Comparison of ENCODE assay signal across 8 cellular contexts in the genomic region with DNA sequence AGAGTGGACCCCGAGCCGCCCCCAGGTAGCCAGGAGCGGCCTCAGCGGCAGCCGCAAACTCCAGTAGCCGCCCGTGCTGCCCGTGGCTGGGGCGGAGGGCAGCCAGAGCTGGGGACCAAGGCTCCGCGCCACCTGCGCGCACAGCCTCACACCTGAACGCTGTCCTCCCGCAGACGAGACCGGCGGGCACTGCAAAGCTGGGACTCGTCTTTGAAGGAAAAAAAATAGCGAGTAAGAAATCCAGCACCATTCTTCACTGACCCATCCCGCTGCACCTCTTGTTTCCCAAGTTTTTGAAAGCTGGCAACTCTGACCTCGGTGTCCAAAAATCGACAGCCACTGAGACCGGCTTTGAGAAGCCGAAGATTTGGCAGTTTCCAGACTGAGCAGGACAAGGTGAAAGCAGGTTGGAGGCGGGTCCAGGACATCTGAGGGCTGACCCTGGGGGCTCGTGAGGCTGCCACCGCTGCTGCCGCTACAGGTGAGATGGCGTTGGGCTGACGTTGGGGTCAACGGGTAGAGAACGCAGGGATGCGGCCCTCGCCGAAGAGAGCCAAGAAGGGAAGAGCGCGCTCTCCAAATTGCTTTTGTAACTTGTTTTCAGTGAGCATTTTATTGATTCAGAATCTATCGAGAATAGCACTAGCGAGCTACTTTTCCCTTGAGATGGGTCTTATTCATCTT. TPM values are rescaled to one million over a fixed set of nuclear protein-coding genes. Genes with fewer than 3 reads are reported as not detected.
A peak's percentile ranks its signal among the peaks of the same experiment; 100 is the strongest.
DNase-seq lines count a peak whose midpoint lies in the region; ATAC-seq and TF ChIP-seq lines count a peak whose summit lies in the region.

No MANE protein-coding gene starts in this region.

- WGBS in smooth muscle cell (ENCODE audit: low lambda C conversion rate) = 5% methylated on average over 40 of the region's 40 CpGs

- H3K4me1 ChIP-seq in CD4-positive, alpha-beta memory T cell (ENCODE audit: insufficient read depth, low read length) = peaks cover 46% of the 10 kb centered on the region
- H3K4me1 ChIP-seq in HUES6 (ENCODE audit: control insufficient read depth, insufficient read depth, low read length) = peaks cover 18% of the 10 kb centered on the region
- peaks cover 18% of the 10 kb centered on the region for H3K4me1 ChIP-seq in smooth muscle cell (ENCODE audit: low read depth)

- H3K36me3 ChIP-seq in CD4-positive, alpha-beta memory T cell (ENCODE audit: insufficient read depth, low read length) = no peaks in the 10 kb centered on the region
- no peaks in the 10 kb centered on the region for H3K36me3 ChIP-seq in HUES6 (ENCODE audit: control insufficient read depth, insufficient read depth, low read length)
- H3K36me3 ChIP-seq in smooth muscle cell (ENCODE audit: low read depth) = no peaks in the 10 kb centered on the region

- no peaks in the 10 kb centered on the region for H3K79me2 ChIP-seq in smooth muscle cell (ENCODE audit: low read depth)

- H3K4me3 ChIP-seq in CD4-positive, alpha-beta memory T cell (ENCODE audit: low read length in 2 of 2) = peak overlapping the region; percentile 92 to 95
- H3K4me3 ChIP-seq in HUES6 (ENCODE audit: low read depth, low read length) (peak overlapping the region; percentile 79), iPS-11a (ENCODE audit: low read depth, low read length) (peak overlapping the region; percentile 54), smooth muscle cell (peak overlapping the region; percentile 89)

- H3K9me3 ChIP-seq in CD4-positive, alpha-beta memory T cell (ENCODE audit: control insufficient read depth in 1 of 2, low read length in 2 of 2) = no peaks in the 10 kb centered on the region
- H3K9me3 ChIP-seq in HUES6 (ENCODE audit: control insufficient read depth, insufficient read depth, low read depth, low read length) (no peaks in the 10 kb centered on the region), smooth muscle cell (replicated peaks; ENCODE audit: low read depth) (no peaks in the 10 kb centered on the region)

- H3K9me3 Mint-ChIP-seq in CD4-positive, alpha-beta memory T cell = peaks cover 0 to 9% (median 1%) of the 10 kb centered on the region in 8 donors
- H3K9me3 Mint-ChIP-seq in activated naive CD4-positive, alpha-beta T cell treated with anti-CD3 and anti-CD28 coated beads, Interleukin-2, amount 10 ng/mL, durations not matched to agents 7 days and 5 days = no peaks in the 10 kb centered on the region

- no peak for TF ChIP-seq CTCF in smooth muscle cell (IDR thresholded peaks at IDR 0.05; ENCODE audit: borderline replicate concordance, insufficient read depth, poor library complexity, severe bottlenecking)

- CTCF ChIA-PET in CD4-positive, alpha-beta memory T cell (lab: Charles Lee; ENCODE audit: partially characterized antibody) = interaction anchor here (0.7 to 8.0 kb wide), 12 partner anchors 9 to 732 kb away, joined by 3 to 58 read pairs (median 4); no protein-coding TSS in a partner anchor
- CTCF ChIA-PET in activated naive CD4-positive, alpha-beta T cell treated with anti-CD3 and anti-CD28 coated beads, Interleukin-2, amount 10 ng/mL, durations not matched to agents 7 days and 5 days (lab: Charles Lee) = interaction anchor here (0.6 to 1.4 kb wide), 3 partner anchors 25 to 732 kb away, joined by 3 to 4 read pairs (median 3); no protein-coding TSS in a partner anchor

- H3K27ac ChIP-seq in CD4-positive, alpha-beta memory T cell (ENCODE audit: low read depth, low read length) = peak overlapping the region; percentile 86
- H3K27ac ChIP-seq in HUES6 (ENCODE audit: low read depth, low read length) = no peak overlapping the region
- no peak overlapping the region for H3K27ac ChIP-seq in smooth muscle cell (ENCODE audit: low read depth)

- peak in 4 of 5 donors; percentile 50 to 56 (median 53) for DNase-seq in CD4-positive, alpha-beta memory T cell
- DNase-seq in activated naive CD4-positive, alpha-beta T cell treated with anti-CD3 and anti-CD28 coated beads, Interleukin-2, amount 10 ng/mL, durations not matched to agents 7 days and 5 days = peak; percentile 59
- DNase-seq in smooth muscle cell (lab: John Stamatoyannopoulos, UW; ENCODE audit: unreplicated experiment) (no peak), cerebellum (ENCODE audit: low spot score) (no peak), GM19240 (ENCODE audit: insufficient read length, low spot score) (no peak)

- H3K27ac Mint-ChIP-seq in CD4-positive, alpha-beta memory T cell = peak overlapping the region; percentile 97 to 99 (median 98)
- H3K27ac Mint-ChIP-seq in activated naive CD4-positive, alpha-beta T cell treated with anti-CD3 and anti-CD28 coated beads, Interleukin-2, amount 10 ng/mL, durations not matched to agents 7 days and 5 days = peak overlapping the region; percentile 98

- H3K27me3 ChIP-seq in CD4-positive, alpha-beta memory T cell (ENCODE audit: insufficient read depth, low read length) = no peaks in the 10 kb centered on the region
- H3K27me3 ChIP-seq in HUES6 (ENCODE audit: control insufficient read depth, insufficient read depth, low read length) (peaks cover 52% of the 10 kb centered on the region), smooth muscle cell (ENCODE audit: low read depth) (peaks cover 67% of the 10 kb centered on the region)

- H4K20me1 ChIP-seq in smooth muscle cell (ENCODE audit: low read depth) = no peaks in the 10 kb centered on the region

- intact Hi-C loops in CD4-positive, alpha-beta memory T cell (cut with micrococcal nuclease) = loop anchor here (1.0 to 5.0 kb wide), 10 partner anchors 26 to 1408 kb away; a partner anchor contains a TSS

- H3K4me2 ChIP-seq in smooth muscle cell = peak overlapping the region; percentile 86

- H3K9ac ChIP-seq in HUES6 (ENCODE audit: low read length) (no peak overlapping the region), smooth muscle cell (ENCODE audit: low read depth) (no peak overlapping the region)

- POLR2A ChIA-PET in CD4-positive, alpha-beta memory T cell (lab: Charles Lee; ENCODE audit: partially characterized antibody) = interaction anchor here (0.6 to 9.5 kb wide), 34 partner anchors 9 to 1245 kb away, joined by 3 to 194 read pairs (median 4); a partner anchor contains a TSS

- H3K4me1 Mint-ChIP-seq in CD4-positive, alpha-beta memory T cell = peaks cover 29 to 69% (median 42%) of the 10 kb centered on the region in 4 donors
- H3K4me1 Mint-ChIP-seq in activated naive CD4-positive, alpha-beta T cell treated with anti-CD3 and anti-CD28 coated beads, Interleukin-2, amount 10 ng/mL, durations not matched to agents 7 days and 5 days = peaks cover 52% of the 10 kb centered on the region

- ATAC-seq in GM21367 (IDR thresholded peaks at IDR 0.05; ENCODE audit: unreplicated experiment) = peak; percentile 24

- peak overlapping the region; percentile 92 to 100 (median 99) for H3K4me3 Mint-ChIP-seq in CD4-positive, alpha-beta memory T cell
- H3K4me3 Mint-ChIP-seq in activated naive CD4-positive, alpha-beta T cell treated with anti-CD3 and anti-CD28 coated beads, Interleukin-2, amount 10 ng/mL, durations not matched to agents 7 days and 5 days = peak overlapping the region; percentile 99

- peaks cover 35 to 47% of the 10 kb centered on the region in 2 donors for H3K36me3 Mint-ChIP-seq in CD4-positive, alpha-beta memory T cell
- H3K36me3 Mint-ChIP-seq in activated naive CD4-positive, alpha-beta T cell treated with anti-CD3 and anti-CD28 coated beads, Interleukin-2, amount 10 ng/mL, durations not matched to agents 7 days and 5 days = peaks cover 42% of the 10 kb centered on the region

- peak overlapping the region; percentile 5 for H2AFZ ChIP-seq in smooth muscle cell (ENCODE audit: low read depth)

- no peaks in the 10 kb centered on the region for H3K27me3 Mint-ChIP-seq in CD4-positive, alpha-beta memory T cell
- no peaks in the 10 kb centered on the region for H3K27me3 Mint-ChIP-seq in activated naive CD4-positive, alpha-beta T cell treated with anti-CD3 and anti-CD28 coated beads, Interleukin-2, amount 10 ng/mL, durations not matched to agents 7 days and 5 days

- no peaks in the 10 kb centered on the region for H3F3A ChIP-seq in smooth muscle cell (ENCODE audit: low read depth)

RNA-seq across cellular contexts. Expression of a gene that starts 0.4 kb away (rescaled TPM):
- total RNA-seq in CD4-positive, alpha-beta memory T cell = 10 to 100 TPM; 59.3 to 64.9 TPM
- 100 to 1,000 TPM in 1 of 2 donors, 10 to 100 TPM in 1; 62.7 to 106 TPM for polyA plus RNA-seq in CD4-positive, alpha-beta memory T cell
- total RNA-seq in smooth muscle cell (0.31 and 1.0 TPM in 2 replicates), cerebellum (1.3 TPM)
- 0.27 and 1.5 TPM in 2 replicates for polyA plus RNA-seq in smooth muscle cell

Comparison
In these comparisons a context has a peak if more than half of its experiments do, and no peak if none do; other contexts are left out.
1. DNase-seq: peak in CD4-positive, alpha-beta memory T cell (4 of 5) and activated naive CD4-positive, alpha-beta T cell treated with anti-CD3 and anti-CD28 coated beads, Interleukin-2, amount 10 ng/mL, durations not matched to agents 7 days and 5 days (single experiment); none in smooth muscle cell (single experiment), cerebellum (single experiment) and GM19240 (single experiment).
2. RNA of a gene that starts 0.4 kb away (total RNA-seq): 59.3 to 64.9 TPM in CD4-positive, alpha-beta memory T cell; 1.3 TPM in cerebellum (single experiment) and 0.31 to 1.0 TPM in smooth muscle cell; every median in the first group is over 10 times any median in the second.
3. Peak in every context shown above with its lines, with median percentiles within 50 percentile points of each other: H3K4me3 ChIP-seq.